ENCODE assay signal across 17 cellular contexts in genomic region chr22:37551981-37552380, GRCh38. TPM values are rescaled to one million over a fixed set of nuclear protein-coding genes. Genes with fewer than 3 reads are reported as not detected.
A peak's percentile ranks its signal among the peaks of the same experiment; 100 is the strongest.
DNase-seq lines count a peak whose midpoint lies in the region; ATAC-seq, FAIRE-seq and TF ChIP-seq lines count a peak whose summit lies in the region.
"Had no signal": no experiment of that assay in that cellular context is flagged by ENCODE, and none has a peak within 500 bp of the region (broad histone marks: within the 10 kb centered on the region; RNA-seq: fewer than 3 reads in every experiment).

No MANE protein-coding gene starts in this region.

- H3K27ac ChIP-seq in dorsolateral prefrontal cortex = peak overlapping the region in 56 of 59 donors; percentile 2 to 98 (median 85)
- peak overlapping the region; percentile 72 for H3K27ac ChIP-seq in lower lobe of right lung
- peak overlapping the region in 18 of 21 experiments; percentile 27 to 81 (median 66) for H3K27ac ChIP-seq in skin epidermis

- CTCF ChIA-PET in activated CD4-positive, alpha-beta memory T cell treated with anti-CD3 and anti-CD28 coated beads for 36 hours (lab: Charles Lee) = interaction anchor here (0.8 to 16.3 kb wide), 3 partner anchors 12 to 41 kb away, joined by 3 to 612 read pairs (median 13); partner anchors contain the start of gene CDC42EP1

- no peak for TF ChIP-seq CTCF in dorsolateral prefrontal cortex (IDR thresholded peaks at IDR 0.05 in 54 of 56, conservative IDR thresholded peaks at IDR 0.05 in 2 of 56; ENCODE audit: low read depth in 1 of 56, partially characterized antibody in 56 of 56)
- no peak for TF ChIP-seq CTCF in lower lobe of right lung (IDR thresholded peaks at IDR 0.05)

- FAIRE-seq in HTR-8/SVneo (lab: Jason Lieb, UNC) = no peak

- POLR2A ChIA-PET in activated CD4-positive, alpha-beta memory T cell treated with anti-CD3 and anti-CD28 coated beads for 36 hours (lab: Charles Lee) = no interaction called here

- H3K36me3 Mint-ChIP-seq in activated CD4-positive, alpha-beta memory T cell treated with anti-CD3 and anti-CD28 coated beads for 36 hours = no peaks in the 10 kb centered on the region

- H3K27me3 ChIP-seq in H7 (ENCODE audit: control insufficient read depth, insufficient read depth, low read length) (peaks cover 3% of the 10 kb centered on the region; the same call in 1 of the 2 replicates), dorsolateral prefrontal cortex (no peaks in the 10 kb centered on the region), lower lobe of right lung (ENCODE audit: low read depth) (no peaks in the 10 kb centered on the region)

- H3K4me3 ChIP-seq in H7 (ENCODE audit: insufficient read depth, low read depth, low read length) = no peak overlapping the region
- H3K4me3 ChIP-seq in dorsolateral prefrontal cortex = no peak overlapping the region
- no peak overlapping the region for H3K4me3 ChIP-seq in lower lobe of right lung
- no peak overlapping the region for H3K4me3 ChIP-seq in skin epidermis

- no peak overlapping the region for H3K4me3 Mint-ChIP-seq in activated CD4-positive, alpha-beta memory T cell treated with anti-CD3 and anti-CD28 coated beads for 36 hours
- H3K4me3 Mint-ChIP-seq: activated naive CD4-positive, alpha-beta T cell treated with anti-CD3 and anti-CD28 coated beads for 36 hours; dendritic cell treated with granulocyte-macrophage colony-stimulating factor and Interleukin-4, amounts not matched to agents 40 ng/mL and 50 ng/mL, for 4 days had no signal

- no peaks in the 10 kb centered on the region for H3K9me3 ChIP-seq in lower lobe of right lung

- peaks cover 69% of the 10 kb centered on the region for H3K4me1 ChIP-seq in lower lobe of right lung

- H3K4me1 Mint-ChIP-seq in activated CD4-positive, alpha-beta memory T cell treated with anti-CD3 and anti-CD28 coated beads for 36 hours (ENCODE audit: low read depth) = no peaks in the 10 kb centered on the region

- H3K9me3 Mint-ChIP-seq in activated CD4-positive, alpha-beta memory T cell treated with anti-CD3 and anti-CD28 coated beads for 36 hours = no peaks in the 10 kb centered on the region
- H3K9me3 Mint-ChIP-seq: activated naive CD4-positive, alpha-beta T cell treated with anti-CD3 and anti-CD28 coated beads for 36 hours; dendritic cell treated with granulocyte-macrophage colony-stimulating factor and Interleukin-4, amounts not matched to agents 40 ng/mL and 50 ng/mL, for 4 days had no signal

- H3K27me3 Mint-ChIP-seq in activated CD4-positive, alpha-beta memory T cell treated with anti-CD3 and anti-CD28 coated beads for 36 hours = peaks cover 22% of the 10 kb centered on the region

- H3K27ac Mint-ChIP-seq in activated CD4-positive, alpha-beta memory T cell treated with anti-CD3 and anti-CD28 coated beads for 36 hours = no peak overlapping the region
- H3K27ac Mint-ChIP-seq: activated naive CD4-positive, alpha-beta T cell treated with anti-CD3 and anti-CD28 coated beads for 36 hours; dendritic cell treated with granulocyte-macrophage colony-stimulating factor and Interleukin-4, amounts not matched to agents 40 ng/mL and 50 ng/mL, for 4 days had no signal

- H3K36me3 ChIP-seq in H7 (replicated peaks; ENCODE audit: control insufficient read depth, insufficient read depth, low read length) (no peaks in the 10 kb centered on the region), lower lobe of right lung (no peaks in the 10 kb centered on the region)

- intact Hi-C loops in dorsolateral prefrontal cortex (cut with DNase I) = no loop called here
- intact Hi-C loops in lower lobe of right lung (cut with DNase I) = no loop called here
- intact Hi-C loops in activated CD4-positive, alpha-beta memory T cell treated with anti-CD3 and anti-CD28 coated beads for 36 hours (cut with micrococcal nuclease) = no loop called here

- ATAC-seq in lower lobe of right lung (no peak), GM18520 (IDR thresholded peaks at IDR 0.05; ENCODE audit: unreplicated experiment) (no peak)

- DNase-seq in H7 = peak; percentile 57
- DNase-seq in dorsolateral prefrontal cortex = no peak
- no peak for DNase-seq in lower lobe of right lung
- no peak for DNase-seq in NCI-H2196 (lab: John Stamatoyannopoulos, UW; ENCODE audit: unreplicated experiment)
- DNase-seq in HTR-8/SVneo (ENCODE audit: insufficient read length, low spot score) = no peak
- no peak for DNase-seq in activated CD4-positive, alpha-beta memory T cell treated with anti-CD3 and anti-CD28 coated beads for 36 hours
- DNase-seq: activated naive CD4-positive, alpha-beta T cell treated with anti-CD3 and anti-CD28 coated beads for 36 hours; foreskin melanocyte; NCI-H1048; NCI-H446; posterior cingulate gyrus; RPMI8226; T1000 had no signal

RNA-seq across cellular contexts. Expression of gene CDC42EP1, which starts 8.3 kb away (rescaled TPM):
- total RNA-seq in H7 (2014; rRNA removed; shearing (Covaris generic)) = 13.3 and 22.5 TPM in 2 replicates
- total RNA-seq in dorsolateral prefrontal cortex (100 to 1,000 TPM in 9 of 120 experiments, 10 to 100 TPM in 111; 12.4 to 203 (median 48.3) TPM), lower lobe of right lung (46.0 TPM)
- total RNA-seq in activated CD4-positive, alpha-beta memory T cell treated with anti-CD3 and anti-CD28 coated beads for 36 hours = 1 to 10 TPM; 1.4 to 1.9 TPM

RNA-seq across cellular contexts. Expression of gene LGALS2, which starts 27.9 kb away (rescaled TPM):
- not detected in 2 replicates for total RNA-seq in H7 (2014; rRNA removed; shearing (Covaris generic))
- total RNA-seq in dorsolateral prefrontal cortex (1 to 10 TPM in 3 of 120 experiments, not detected in 117; 1.4 to 2.5 (median 1.5) TPM), lower lobe of right lung (1.9 TPM)
- total RNA-seq in activated CD4-positive, alpha-beta memory T cell treated with anti-CD3 and anti-CD28 coated beads for 36 hours = not detected
- total RNA-seq: activated naive CD4-positive, alpha-beta T cell treated with anti-CD3 and anti-CD28 coated beads for 36 hours; left cardiac atrium had no signal

RNA-seq across cellular contexts. Expression of gene CARD10, which starts 32.8 kb away (rescaled TPM):
- total RNA-seq in H7 (2014; rRNA removed; shearing (Covaris generic)) = 16.5 and 18.4 TPM in 2 replicates
- 1 to 10 TPM; 1.0 to 7.3 (median 2.8) TPM for total RNA-seq in dorsolateral prefrontal cortex
- 14.9 TPM for total RNA-seq in lower lobe of right lung
- under 1 TPM in 1 of 2 experiments, not detected in 1; 0.12 TPM for total RNA-seq in activated CD4-positive, alpha-beta memory T cell treated with anti-CD3 and anti-CD28 coated beads for 36 hours
- total RNA-seq: activated naive CD4-positive, alpha-beta T cell treated with anti-CD3 and anti-CD28 coated beads for 36 hours had no signal

RNA-seq across cellular contexts. Expression of gene GGA1, which starts 56.7 kb away (rescaled TPM):
- total RNA-seq in H7 (2014; rRNA removed; shearing (Covaris generic)) = 67.9 and 98.6 TPM in 2 replicates
- 10 to 100 TPM; 45.6 to 94.6 (median 65.5) TPM for total RNA-seq in dorsolateral prefrontal cortex
- 64.8 TPM for total RNA-seq in lower lobe of right lung
- 10 to 100 TPM; 59.0 to 61.1 TPM for total RNA-seq in activated CD4-positive, alpha-beta memory T cell treated with anti-CD3 and anti-CD28 coated beads for 36 hours
